8 cellular contexts compared by ENCODE assay signal in genomic region chr20:12207875-12208274, GRCh38.
DNase-seq lines count a peak whose midpoint lies in the region; ATAC-seq, FAIRE-seq and TF ChIP-seq lines count a peak whose summit lies in the region.

No MANE protein-coding gene starts in this region.

- H3K4me2 ChIP-seq in K562 (ENCODE audit: insufficient read depth, low read length) (no peak overlapping the region), mesenchymal stem cell (ENCODE audit: low read length, poor library complexity, severe bottlenecking) (no peak overlapping the region)

- H3K79me1 ChIP-seq in mesenchymal stem cell (replicated peaks; ENCODE audit: low read length, poor library complexity, severe bottlenecking), result no peaks in the 10 kb centered on the region

- no TSS peak for BruUV-seq in K562 (replicated peaks; lab: Mats Ljungman, UMichigan)

- CTCF ChIA-PET in K562 (lab: Yijun Ruan, JAX; ENCODE audit: low intra/inter-chr PET ratio), result no interaction called here
- CTCF ChIA-PET in CD4-positive, alpha-beta memory T cell (lab: Charles Lee; ENCODE audit: partially characterized antibody), result no interaction called here

- no peak overlapping the region for H3K23ac ChIP-seq in mesenchymal stem cell (ENCODE audit: low read length in 2 of 2)

- no peaks in the 10 kb centered on the region for H3K4me1 Mint-ChIP-seq in CD4-positive, alpha-beta memory T cell

- no peak for TF ChIP-seq EP300 in K562 (IDR thresholded peaks at IDR 0.05; ENCODE audit: low read length)

- no peak overlapping the region for H3K14ac ChIP-seq in mesenchymal stem cell (ENCODE audit: low read length in 2 of 2)

- no peaks in the 10 kb centered on the region for H3K9me1 ChIP-seq in K562 (ENCODE audit: control insufficient read depth, insufficient read depth, low read length)

- FAIRE-seq in K562 (lab: Jason Lieb, UNC), result no peak

- no peak overlapping the region for H2AFZ ChIP-seq in K562 (ENCODE audit: low read depth, low read length)
- no peak overlapping the region for H2AFZ ChIP-seq in mesenchymal stem cell (ENCODE audit: low read depth, low read length)

- WGBS in K562 (ENCODE audit: insufficient coverage, low coverage, missing lambda C conversion rate), result 0% methylated on average over 1 of the region's 1 CpG
- 4% methylated on average over 1 of the region's 1 CpG for WGBS in mesenchymal stem cell

- no peak overlapping the region for H4K8ac ChIP-seq in mesenchymal stem cell (ENCODE audit: low read length)

- no peak for TF ChIP-seq CTCF in K562 (IDR thresholded peaks at IDR 0.05 in 2 of 3, conservative IDR thresholded peaks at IDR 0.05 in 1 of 3; ENCODE audit: insufficient read depth in 2 of 3, low read depth in 1 of 3, low read length in 3 of 3)

- no peaks in the 10 kb centered on the region for H3K79me2 ChIP-seq in K562 (ENCODE audit: control insufficient read depth, insufficient read depth, low read length)

- POLR2A ChIA-PET in K562 (lab: Yijun Ruan, JAX), result interaction anchor here (0.6 kb wide), 1 partner anchor 296 kb away, joined by 3 read pairs; no protein-coding TSS in a partner anchor
- POLR2A ChIA-PET in CD4-positive, alpha-beta memory T cell (lab: Charles Lee; ENCODE audit: partially characterized antibody), result no interaction called here

- H3K4me3 ChIP-seq in K562 (no peak overlapping the region), mesenchymal stem cell (ENCODE audit: insufficient read depth in 1 of 2, low read depth in 1 of 2, low read length in 2 of 2) (no peak overlapping the region)
- no peak overlapping the region for H3K4me3 ChIP-seq in CD4-positive, alpha-beta memory T cell (ENCODE audit: low read length in 2 of 2)

- H3K27me3 ChIP-seq in K562 (ENCODE audit: control insufficient read depth in 2 of 2, insufficient read depth in 2 of 2, low read length in 2 of 2) (no peaks in the 10 kb centered on the region), mesenchymal stem cell (ENCODE audit: control insufficient read depth in 1 of 2, insufficient read depth in 1 of 2, low read length in 2 of 2) (no peaks in the 10 kb centered on the region)
- no peaks in the 10 kb centered on the region for H3K27me3 ChIP-seq in CD4-positive, alpha-beta memory T cell (ENCODE audit: insufficient read depth, low read length)

- H3K4me3 Mint-ChIP-seq in CD4-positive, alpha-beta memory T cell, result no peak overlapping the region

- H3K27me3 Mint-ChIP-seq in CD4-positive, alpha-beta memory T cell, result no peaks in the 10 kb centered on the region

- no peaks in the 10 kb centered on the region for H3K36me3 Mint-ChIP-seq in CD4-positive, alpha-beta memory T cell

- no peak overlapping the region for H3K18ac ChIP-seq in mesenchymal stem cell (ENCODE audit: low read depth in 1 of 2, low read length in 2 of 2)

- no peaks in the 10 kb centered on the region for H4K20me1 ChIP-seq in K562 (replicated peaks; ENCODE audit: control insufficient read depth, insufficient read depth, low read length)

- H3K4me1 ChIP-seq in K562 (replicated peaks in 1 of 2; ENCODE audit: control insufficient read depth in 2 of 2, insufficient read depth in 2 of 2, low read length in 2 of 2) (no peaks in the 10 kb centered on the region), mesenchymal stem cell (ENCODE audit: control insufficient read depth, insufficient read depth, low read depth, low read length) (no peaks in the 10 kb centered on the region)
- no peaks in the 10 kb centered on the region for H3K4me1 ChIP-seq in CD4-positive, alpha-beta memory T cell (ENCODE audit: insufficient read depth, low read length)

- intact Hi-C loops in K562 (cut with micrococcal nuclease), result no loop called here
- intact Hi-C loops in CD4-positive, alpha-beta memory T cell (cut with micrococcal nuclease), result no loop called here

- ATAC-seq in K562 (no peak), GM19467 (IDR thresholded peaks at IDR 0.05; ENCODE audit: unreplicated experiment) (no peak), HG03095 (IDR thresholded peaks at IDR 0.05; ENCODE audit: unreplicated experiment) (no peak), HG03521 (IDR thresholded peaks at IDR 0.05; ENCODE audit: unreplicated experiment) (no peak)

- no peak overlapping the region for H2BK120ac ChIP-seq in mesenchymal stem cell (ENCODE audit: low read depth, low read length)

- H4K91ac ChIP-seq in mesenchymal stem cell (ENCODE audit: low read length), result no peak overlapping the region

- in situ Hi-C loops in K562 (cut with MboI), result no loop called here

- TF ChIP-seq POLR2A in K562 (conservative IDR thresholded peaks at IDR 0.05), result no peak

- H3K9me3 ChIP-seq in K562 (replicated peaks; ENCODE audit: control insufficient read depth, insufficient read depth, low read depth, low read length) (no peaks in the 10 kb centered on the region), mesenchymal stem cell (ENCODE audit: control insufficient read depth, low read length) (no peaks in the 10 kb centered on the region)
- H3K9me3 ChIP-seq in CD4-positive, alpha-beta memory T cell (ENCODE audit: control insufficient read depth in 1 of 2, low read length in 2 of 2), result no peaks in the 10 kb centered on the region

- TF ChIP-seq RAD21 in K562 (CRISPR knock-in tag; conservative IDR thresholded peaks at IDR 0.05 in 1 of 2, IDR thresholded peaks at IDR 0.05 in 1 of 2), result no peak

- no peak overlapping the region for H2BK5ac ChIP-seq in mesenchymal stem cell (ENCODE audit: low read depth, low read length, poor library complexity, severe bottlenecking)

- H3K36me3 ChIP-seq in K562 (ENCODE audit: control insufficient read depth, insufficient read depth, low read length) (no peaks in the 10 kb centered on the region), mesenchymal stem cell (ENCODE audit: control insufficient read depth in 1 of 2, insufficient read depth in 2 of 2, low read depth in 1 of 2, low read length in 2 of 2) (no peaks in the 10 kb centered on the region)
- no peaks in the 10 kb centered on the region for H3K36me3 ChIP-seq in CD4-positive, alpha-beta memory T cell (ENCODE audit: insufficient read depth, low read length)

- H2AK5ac ChIP-seq in mesenchymal stem cell (ENCODE audit: low read length, severe bottlenecking), result no peak overlapping the region

- H2BK12ac ChIP-seq in mesenchymal stem cell (ENCODE audit: low read length in 2 of 2), result no peak overlapping the region

- H3K4ac ChIP-seq in mesenchymal stem cell (ENCODE audit: low read depth in 1 of 2, low read length in 2 of 2), result no peak overlapping the region

- peak; percentile 10 for DNase-seq in Daoy (ENCODE audit: low read depth)
- peak; percentile 24 for DNase-seq in HuH-7 (ENCODE audit: low spot score)
- peak in 3 of 4 experiments; percentile 1 to 12 (median 8) for DNase-seq in K562 (ENCODE audit: extremely low read depth in 1 of 4, low spot score in 3 of 4)
- peak; percentile 41 for DNase-seq in mesenchymal stem cell
- no peak for DNase-seq in CD4-positive, alpha-beta memory T cell

- peaks cover 0 to 23% (median 13%) of the 10 kb centered on the region in 8 donors for H3K9me3 Mint-ChIP-seq in CD4-positive, alpha-beta memory T cell

- H3K27ac Mint-ChIP-seq in CD4-positive, alpha-beta memory T cell, result no peak overlapping the region

- H3K9ac ChIP-seq in K562 (ENCODE audit: insufficient read depth in 1 of 2, low read depth in 2 of 2, low read length in 2 of 2) (no peak overlapping the region), mesenchymal stem cell (ENCODE audit: low read length) (no peak overlapping the region)

- no peak overlapping the region for H2BK15ac ChIP-seq in mesenchymal stem cell (ENCODE audit: low read depth, poor library complexity, severe bottlenecking)

- no peak overlapping the region for H3K27ac ChIP-seq in K562 (ENCODE audit: extremely low read depth, low read depth, low read length)
- H3K27ac ChIP-seq in mesenchymal stem cell (ENCODE audit: low read length, poor library complexity, severe bottlenecking), result no peak overlapping the region
- no peak overlapping the region for H3K27ac ChIP-seq in CD4-positive, alpha-beta memory T cell (ENCODE audit: low read depth, low read length)

TF ChIP-seq in K562, 482 proteins besides CTCF, POLR2A, EP300 and RAD21:
- TF ChIP-seq ZNF140 (CRISPR knock-in tag; IDR thresholded peaks at IDR 0.05) (no peak), ZNF764 (CRISPR knock-in tag; IDR thresholded peaks at IDR 0.05; ENCODE audit: low read depth) (no peak)

Comparison
In these comparisons a context has a peak if more than half of its experiments do, and no peak if none do; other contexts are left out.
1. DNase-seq: peak in Daoy (single experiment), HuH-7 (single experiment), K562 (3 of 4) and mesenchymal stem cell (single experiment); none in CD4-positive, alpha-beta memory T cell (0 of 5).